ENCODE assay signal across 1 cellular context in the genomic region with DNA sequence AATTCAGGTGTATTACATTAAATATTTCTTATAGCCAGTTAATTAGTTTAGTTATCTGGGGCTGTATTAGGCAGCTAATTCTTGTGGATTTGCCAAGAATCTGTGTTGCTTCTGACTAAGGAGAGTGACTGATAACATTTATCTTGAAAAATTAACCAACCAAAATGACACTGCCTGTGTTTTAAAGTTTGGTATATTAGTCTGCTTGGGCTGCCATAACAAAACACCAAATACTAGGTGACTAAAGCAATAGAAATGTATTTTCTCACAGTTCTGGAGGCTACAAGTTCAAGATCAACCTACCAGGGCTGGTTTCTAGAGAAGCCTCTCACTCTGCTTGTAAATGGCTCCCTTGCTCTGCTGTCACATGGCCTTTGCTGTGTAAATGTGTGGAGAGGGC.
TF ChIP-seq lines count a peak whose summit lies in the region.

No MANE protein-coding gene starts in this region.

TF ChIP-seq in SK-N-SH, 30 proteins besides CTCF, POLR2A, EP300 and RAD21 (continued from another document):
- TF ChIP-seq, protein P1, sequence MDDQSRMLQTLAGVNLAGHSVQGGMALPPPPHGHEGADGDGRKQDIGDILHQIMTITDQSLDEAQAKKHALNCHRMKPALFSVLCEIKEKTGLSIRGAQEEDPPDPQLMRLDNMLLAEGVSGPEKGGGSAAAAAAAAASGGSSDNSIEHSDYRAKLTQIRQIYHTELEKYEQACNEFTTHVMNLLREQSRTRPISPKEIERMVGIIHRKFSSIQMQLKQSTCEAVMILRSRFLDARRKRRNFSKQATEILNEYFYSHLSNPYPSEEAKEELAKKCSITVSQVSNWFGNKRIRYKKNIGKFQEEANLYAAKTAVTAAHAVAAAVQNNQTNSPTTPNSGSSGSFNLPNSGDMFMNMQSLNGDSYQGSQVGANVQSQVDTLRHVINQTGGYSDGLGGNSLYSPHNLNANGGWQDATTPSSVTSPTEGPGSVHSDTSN (IDR thresholded peaks at IDR 0.05) = no peak
- TF ChIP-seq POLR2AphosphoS5 (IDR thresholded peaks at IDR 0.05; ENCODE audit: low read depth, low read length) = no peak
- no peak for TF ChIP-seq YY1 (IDR thresholded peaks at IDR 0.05; ENCODE audit: low read depth)
- TF ChIP-seq FOXM1 (IDR thresholded peaks at IDR 0.05; ENCODE audit: low read depth) = no peak
- TF ChIP-seq, protein P2, sequence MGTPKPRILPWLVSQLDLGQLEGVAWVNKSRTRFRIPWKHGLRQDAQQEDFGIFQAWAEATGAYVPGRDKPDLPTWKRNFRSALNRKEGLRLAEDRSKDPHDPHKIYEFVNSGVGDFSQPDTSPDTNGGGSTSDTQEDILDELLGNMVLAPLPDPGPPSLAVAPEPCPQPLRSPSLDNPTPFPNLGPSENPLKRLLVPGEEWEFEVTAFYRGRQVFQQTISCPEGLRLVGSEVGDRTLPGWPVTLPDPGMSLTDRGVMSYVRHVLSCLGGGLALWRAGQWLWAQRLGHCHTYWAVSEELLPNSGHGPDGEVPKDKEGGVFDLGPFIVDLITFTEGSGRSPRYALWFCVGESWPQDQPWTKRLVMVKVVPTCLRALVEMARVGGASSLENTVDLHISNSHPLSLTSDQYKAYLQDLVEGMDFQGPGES (IDR thresholded peaks at IDR 0.05; ENCODE audit: low read depth, low read length) = no peak
- TF ChIP-seq TCF12 (IDR thresholded peaks at IDR 0.05) = no peak
- TF ChIP-seq MEF2A (IDR thresholded peaks at IDR 0.05; ENCODE audit: borderline replicate concordance, low read depth) = no peak
- TF ChIP-seq, protein P3, sequence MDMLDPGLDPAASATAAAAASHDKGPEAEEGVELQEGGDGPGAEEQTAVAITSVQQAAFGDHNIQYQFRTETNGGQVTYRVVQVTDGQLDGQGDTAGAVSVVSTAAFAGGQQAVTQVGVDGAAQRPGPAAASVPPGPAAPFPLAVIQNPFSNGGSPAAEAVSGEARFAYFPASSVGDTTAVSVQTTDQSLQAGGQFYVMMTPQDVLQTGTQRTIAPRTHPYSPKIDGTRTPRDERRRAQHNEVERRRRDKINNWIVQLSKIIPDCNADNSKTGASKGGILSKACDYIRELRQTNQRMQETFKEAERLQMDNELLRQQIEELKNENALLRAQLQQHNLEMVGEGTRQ (IDR thresholded peaks at IDR 0.05; ENCODE audit: borderline replicate concordance, low read depth, low read length) = no peak
- TF ChIP-seq GABPA (IDR thresholded peaks at IDR 0.05; ENCODE audit: low read depth) = no peak
- no peak for TF ChIP-seq MXI1 (IDR thresholded peaks at IDR 0.05; ENCODE audit: low read depth, low read length)
- no peak for TF ChIP-seq NFIC (IDR thresholded peaks at IDR 0.05; ENCODE audit: borderline replicate concordance)
- TF ChIP-seq TAF1 (IDR thresholded peaks at IDR 0.05; ENCODE audit: borderline replicate concordance, low read depth, low read length) = no peak
- TF ChIP-seq JUND (IDR thresholded peaks at IDR 0.05) = no peak
